In genomic region chr3:142028174-142028833, GRCh38 we compare ENCODE assay signal across 8 cellular contexts.
DNase-seq lines count a peak whose midpoint lies in the region; ATAC-seq, FAIRE-seq and TF ChIP-seq lines count a peak whose summit lies in the region.

No MANE protein-coding gene starts in this region.

- H3K4me1 ChIP-seq in SJCRH30 (no peaks in the 10 kb centered on the region), right lobe of liver (peaks cover 0 to 4% (median 0%) of the 10 kb centered on the region in 4 donors), testis (peaks cover 11% of the 10 kb centered on the region)

- no peaks in the 10 kb centered on the region for H3K27me3 Mint-ChIP-seq in Calu3 (ENCODE audit: unreplicated experiment)

- no peaks in the 10 kb centered on the region for H3K4me1 Mint-ChIP-seq in Calu3 (ENCODE audit: low read depth, unreplicated experiment)

- H3K27me3 ChIP-seq in SJCRH30 (no peaks in the 10 kb centered on the region), dorsolateral prefrontal cortex (no peaks in the 10 kb centered on the region), right lobe of liver (no peaks in the 10 kb centered on the region), testis (no peaks in the 10 kb centered on the region)

- H3K9me3 ChIP-seq in SJCRH30 (replicated peaks) (no peaks in the 10 kb centered on the region), right lobe of liver (no peaks in the 10 kb centered on the region), testis (no peaks in the 10 kb centered on the region)

- H3K36me3 ChIP-seq in SJCRH30 (peaks cover 21% of the 10 kb centered on the region), right lobe of liver (no peaks in the 10 kb centered on the region), testis (ENCODE audit: low read depth, missing control alignments) (no peaks in the 10 kb centered on the region)

- H3K4me3 Mint-ChIP-seq in Calu3 (ENCODE audit: low read depth, unreplicated experiment): peak overlapping the region; percentile 74

- ATAC-seq in GM19351 (IDR thresholded peaks at IDR 0.05; ENCODE audit: unreplicated experiment) (peak; percentile 79), right lobe of liver (peak; percentile 80 to 86 (median 84))

- no peak for FAIRE-seq in HTR-8/SVneo (lab: Jason Lieb, UNC)

- TF ChIP-seq CTCF in Calu3 (IDR thresholded peaks at IDR 0.05; ENCODE audit: unreplicated experiment) (no peak), dorsolateral prefrontal cortex (IDR thresholded peaks at IDR 0.05 in 54 of 56, conservative IDR thresholded peaks at IDR 0.05 in 2 of 56; ENCODE audit: low read depth in 1 of 56, partially characterized antibody in 56 of 56) (no peak), right lobe of liver (IDR thresholded peaks at IDR 0.05) (peak in 1 of 4 donors; percentile 34), testis (IDR thresholded peaks at IDR 0.05) (peak in 1 of 3 experiments; percentile 19)

- TF ChIP-seq POLR2A in right lobe of liver (IDR thresholded peaks at IDR 0.05) (no peak), testis (IDR thresholded peaks at IDR 0.05) (no peak)

- peak overlapping the region; percentile 59 for H3K27ac Mint-ChIP-seq in Calu3 (ENCODE audit: unreplicated experiment)

- BruUV-seq in Calu3 (replicated peaks; lab: Mats Ljungman, UMichigan): no TSS peak

- peak; percentile 42 for DNase-seq in Calu3
- peak; percentile 57 for DNase-seq in HTR-8/SVneo (ENCODE audit: insufficient read length, low spot score)
- peak; percentile 64 to 82 for DNase-seq in SJCRH30
- no peak for DNase-seq in dorsolateral prefrontal cortex
- no peak for DNase-seq in right lobe of liver
- DNase-seq in testis: peak; percentile 78
- no peak for DNase-seq in GM19240 (ENCODE audit: insufficient read length, low spot score)

- no peaks in the 10 kb centered on the region for H3K9me3 Mint-ChIP-seq in Calu3 (ENCODE audit: low read depth, unreplicated experiment)

- H3K4me3 ChIP-seq in SJCRH30 (peak overlapping the region; percentile 61), dorsolateral prefrontal cortex (peak overlapping the region in 58 of 59 donors; percentile 1 to 59 (median 38)), right lobe of liver (peak overlapping the region; percentile 18 to 49 (median 46)), testis (peak overlapping the region; percentile 31 to 55)

- CTCF ChIA-PET in Calu3 (lab: Charles Lee): interaction anchor here (0.6 to 1.6 kb wide), 9 partner anchors 9 to 237 kb away, joined by 3 to 14 read pairs (median 4); no protein-coding TSS in a partner anchor

- WGBS in right lobe of liver (ENCODE audit: insufficient coverage, low coverage, low lambda C conversion rate, missing lambda C conversion rate): 8% methylated on average over 4 of the region's 4 CpGs
- WGBS in testis, 2 donors: 10 to 16% methylated on average over 4 of the region's 4 CpGs

- peak overlapping the region; percentile 76 for H3K27ac ChIP-seq in SJCRH30
- H3K27ac ChIP-seq in dorsolateral prefrontal cortex: peak overlapping the region in 3 of 59 donors; percentile 8 to 30 (median 23)
- H3K27ac ChIP-seq in right lobe of liver: peak overlapping the region in 2 of 3 donors; percentile 1 to 7
- peak overlapping the region; percentile 27 to 33 for H3K27ac ChIP-seq in testis

- intact Hi-C loops in Calu3 (cut with micrococcal nuclease; ENCODE audit: unreplicated experiment): no loop called here
- intact Hi-C loops in dorsolateral prefrontal cortex (cut with DNase I): no loop called here
- intact Hi-C loops in right lobe of liver (cut with DNase I): no loop called here
- intact Hi-C loops in testis (cut with DNase I; ENCODE audit: low total_unique reads): no loop called here

- H3K36me3 Mint-ChIP-seq in Calu3 (ENCODE audit: insufficient read depth, unreplicated experiment): peaks cover 6% of the 10 kb centered on the region

Comparison
In these comparisons a context has a peak if more than half of its experiments do, and no peak if none do; other contexts are left out.
1. DNase-seq: peak in Calu3 (single experiment), HTR-8/SVneo (single experiment), SJCRH30 (2 of 2) and testis (single experiment); none in dorsolateral prefrontal cortex (0 of 10), right lobe of liver (0 of 3) and GM19240 (single experiment).
2. Peak in every context shown above with its lines, with median percentiles within 50 percentile points of each other: H3K4me3 ChIP-seq.